ENCODE assay signal across 9 cellular contexts in genomic region chr1:27491748-27492700, GRCh38. TPM values are rescaled to one million over a fixed set of nuclear protein-coding genes. Genes with fewer than 3 reads are reported as not detected.
DNase-seq lines count a peak whose midpoint lies in the region; ATAC-seq and TF ChIP-seq lines count a peak whose summit lies in the region.
"Had no signal": no experiment of that assay in that cellular context is flagged by ENCODE, and none has a peak within 500 bp of the region (broad histone marks: within the 10 kb centered on the region; RNA-seq: fewer than 3 reads in every experiment).

No MANE protein-coding gene starts in this region.

- CTCF ChIA-PET in CD8-positive, alpha-beta memory T cell (lab: Charles Lee): no interaction called here
- CTCF ChIA-PET in Panc1 (lab: Charles Lee): interaction anchor here (0.7 kb wide), 1 partner anchor 65 kb away, joined by 4 read pairs; no protein-coding TSS in a partner anchor

- peaks cover 7% of the 10 kb centered on the region for H3K79me1 ChIP-seq in trophoblast cell (ENCODE audit: low read length)

- no peaks in the 10 kb centered on the region for H3K9me3 ChIP-seq in CD8-positive, alpha-beta memory T cell (ENCODE audit: low read length)
- no peaks in the 10 kb centered on the region for H3K9me3 ChIP-seq in Panc1 (ENCODE audit: control insufficient read depth, insufficient read depth, low read depth, low read length)
- no peaks in the 10 kb centered on the region for H3K9me3 ChIP-seq in trophoblast cell (ENCODE audit: insufficient read depth, low read depth, low read length)
- no peaks in the 10 kb centered on the region for H3K9me3 ChIP-seq in effector memory CD4-positive, alpha-beta T cell (ENCODE audit: control insufficient read depth, low read length)

- no peak for TF ChIP-seq CTCF in Panc1 (IDR thresholded peaks at IDR 0.05)

- H3K4me3 Mint-ChIP-seq in CD8-positive, alpha-beta memory T cell: peak overlapping the region in 6 of 7 donors; percentile 31 to 77 (median 45)

- H3K79me2 ChIP-seq in trophoblast cell (ENCODE audit: control insufficient read depth, insufficient read depth, low read length, poor library complexity): peaks cover 6% of the 10 kb centered on the region

- no peak overlapping the region for H4K8ac ChIP-seq in trophoblast cell (ENCODE audit: low read depth, low read length)

- H3K18ac ChIP-seq in trophoblast cell (ENCODE audit: low read length): no peak overlapping the region

- DNase-seq in CD8-positive, alpha-beta memory T cell: no peak
- DNase-seq in Panc1 (ENCODE audit: low read depth, low spot score): no peak
- DNase-seq in fibroblast of peridontal ligament (ENCODE audit: extremely low read depth): peak; percentile 71
- no peak for DNase-seq in trophoblast cell
- DNase-seq in stimulated activated naive CD4-positive, alpha-beta T cell treated with Interleukin-2 at 50 U/mL for 16 hours (lab: John Stamatoyannopoulos, UW): no peak
- DNase-seq in effector memory CD4-positive, alpha-beta T cell: no peak
- DNase-seq in mesenteric fat pad (ENCODE audit: low spot score): no peak
- DNase-seq: PC-9 had no signal

- no peak overlapping the region for H3K23ac ChIP-seq in trophoblast cell (ENCODE audit: low read length)

- H3K4me2 ChIP-seq in trophoblast cell (ENCODE audit: low read length): no peak overlapping the region
- H3K4me2 ChIP-seq: PC-9 had no signal

- BruUV-seq in Panc1 (replicated peaks; lab: Mats Ljungman, UMichigan): no TSS peak

- intact Hi-C loops in Panc1 (cut with micrococcal nuclease; ENCODE audit: unreplicated experiment): no loop called here

- no peak overlapping the region for H3K27ac ChIP-seq in CD8-positive, alpha-beta memory T cell (ENCODE audit: low read depth, low read length)
- peak overlapping the region; percentile 66 for H3K27ac ChIP-seq in Panc1 (ENCODE audit: low read length)
- H3K27ac ChIP-seq in trophoblast cell (ENCODE audit: low read depth, low read length): no peak overlapping the region
- H3K27ac ChIP-seq in effector memory CD4-positive, alpha-beta T cell (ENCODE audit: insufficient read depth, low read length, poor library complexity, severe bottlenecking): no peak overlapping the region

- no peak overlapping the region for H3K14ac ChIP-seq in trophoblast cell (ENCODE audit: low read length)

- peak overlapping the region; percentile 5 for H4K91ac ChIP-seq in trophoblast cell (ENCODE audit: low read depth, low read length)

- H4K12ac ChIP-seq in trophoblast cell (ENCODE audit: low read depth, low read length): no peak overlapping the region

- no peak overlapping the region for H2AK5ac ChIP-seq in trophoblast cell (ENCODE audit: low read length)

- H3K4me3 ChIP-seq in CD8-positive, alpha-beta memory T cell (ENCODE audit: low read length): no peak overlapping the region
- H3K4me3 ChIP-seq in Panc1 (ENCODE audit: low read depth in 2 of 2, low read length in 2 of 2) (no peak overlapping the region), trophoblast cell (ENCODE audit: low read depth, low read length) (no peak overlapping the region)
- no peak overlapping the region for H3K4me3 ChIP-seq in effector memory CD4-positive, alpha-beta T cell (ENCODE audit: insufficient read depth, low read depth, low read length, poor library complexity, severe bottlenecking)
- H3K4me3 ChIP-seq: PC-9 had no signal

- no peak overlapping the region for H3K4ac ChIP-seq in trophoblast cell (ENCODE audit: low read depth, low read length)

- peak overlapping the region in 6 of 8 donors; percentile 32 to 88 (median 52) for H3K27ac Mint-ChIP-seq in CD8-positive, alpha-beta memory T cell

- no peaks in the 10 kb centered on the region for H3K36me3 ChIP-seq in CD8-positive, alpha-beta memory T cell (ENCODE audit: insufficient read depth, low read length)
- H3K36me3 ChIP-seq in Panc1 (ENCODE audit: control insufficient read depth, insufficient read depth, low read length) (peaks cover 4% of the 10 kb centered on the region; the same call in 1 of the 2 replicates), trophoblast cell (ENCODE audit: control insufficient read depth in 1 of 2, insufficient read depth in 2 of 2, low read length in 2 of 2) (no peaks in the 10 kb centered on the region)
- H3K36me3 ChIP-seq in effector memory CD4-positive, alpha-beta T cell (ENCODE audit: control insufficient read depth, insufficient read depth, low read length): no peaks in the 10 kb centered on the region

- WGBS in trophoblast cell (ENCODE audit: extremely low coverage, insufficient coverage, insufficient read length): no CpG with 5 or more reads among the region's 9 CpGs

- peaks cover 23 to 32% (median 26%) of the 10 kb centered on the region in 3 donors for H3K4me1 Mint-ChIP-seq in CD8-positive, alpha-beta memory T cell

- peak overlapping the region; percentile 48 for H2BK12ac ChIP-seq in trophoblast cell (ENCODE audit: low read length)

- in situ Hi-C loops in Panc1 (cut with HindIII; ENCODE audit: low pct_unique_long_range_greater_than_20kb, low sequenced_read_pairs): no loop called here

- peaks cover 21% of the 10 kb centered on the region for H3K4me1 ChIP-seq in CD8-positive, alpha-beta memory T cell (ENCODE audit: insufficient read depth, low read length)
- H3K4me1 ChIP-seq in Panc1 (ENCODE audit: control insufficient read depth, insufficient read depth, low read length) (peaks cover 29% of the 10 kb centered on the region), trophoblast cell (ENCODE audit: control insufficient read depth in 1 of 2, insufficient read depth in 2 of 2, low read length in 2 of 2) (peaks cover 0 to 9% of the 10 kb centered on the region in 2 experiments)
- peaks cover 16% of the 10 kb centered on the region for H3K4me1 ChIP-seq in effector memory CD4-positive, alpha-beta T cell (ENCODE audit: control insufficient read depth, insufficient read depth, low read length, poor library complexity, severe bottlenecking)

- H3K27me3 ChIP-seq in CD8-positive, alpha-beta memory T cell (ENCODE audit: insufficient read depth, low read length, poor library complexity, severe bottlenecking): no peaks in the 10 kb centered on the region
- H3K27me3 ChIP-seq in Panc1 (ENCODE audit: control insufficient read depth, insufficient read depth, low read length): no peaks in the 10 kb centered on the region
- no peaks in the 10 kb centered on the region for H3K27me3 ChIP-seq in trophoblast cell (ENCODE audit: insufficient read depth, low read length)
- H3K27me3 ChIP-seq in effector memory CD4-positive, alpha-beta T cell (replicated peaks; ENCODE audit: control insufficient read depth, insufficient read depth, low read length, poor library complexity, severe bottlenecking): no peaks in the 10 kb centered on the region

- no peak overlapping the region for H3K9ac ChIP-seq in trophoblast cell (ENCODE audit: low read length)

- no peaks in the 10 kb centered on the region for H3K9me3 Mint-ChIP-seq in CD8-positive, alpha-beta memory T cell

- no peak overlapping the region for H2BK120ac ChIP-seq in trophoblast cell (ENCODE audit: insufficient read depth, low read length, poor library complexity)

- H2AFZ ChIP-seq in trophoblast cell (ENCODE audit: insufficient read depth, low read length, poor library complexity): no peak overlapping the region
- H2AFZ ChIP-seq: PC-9 had no signal

- H3K36me3 Mint-ChIP-seq in CD8-positive, alpha-beta memory T cell: peaks cover 0 to 11% (median 0%) of the 10 kb centered on the region in 3 donors

- no peak overlapping the region for H2BK5ac ChIP-seq in trophoblast cell (ENCODE audit: low read depth, low read length, poor library complexity)

- H3K27me3 Mint-ChIP-seq in CD8-positive, alpha-beta memory T cell: peaks cover 5 to 7% of the 10 kb centered on the region in 2 donors

- ATAC-seq in Panc1 (no peak), HG02571 (IDR thresholded peaks at IDR 0.05; ENCODE audit: unreplicated experiment) (no peak)

- POLR2A ChIA-PET in CD8-positive, alpha-beta memory T cell (lab: Charles Lee): interaction anchor here (0.6 kb wide), 1 partner anchor 8 kb away, joined by 3 read pairs; no protein-coding TSS in a partner anchor
- POLR2A ChIA-PET in Panc1 (lab: Charles Lee): no interaction called here

RNA-seq across cellular contexts. Expression of gene WASF2, which starts 2.1 kb away (rescaled TPM):
- total RNA-seq in CD8-positive, alpha-beta memory T cell: 100 to 1,000 TPM; 120 to 128 TPM
- polyA plus RNA-seq in CD8-positive, alpha-beta memory T cell: 64.1 TPM
- total RNA-seq in Panc1 (2021; ENCODE audit: unreplicated experiment) (121 TPM), mesenteric fat pad (156 TPM)
- polyA plus RNA-seq in Panc1 (2012; ENCODE audit: insufficient read length): 63.7 TPM
- polyA plus RNA-seq in trophoblast cell (2013): 54.5 and 57.3 TPM in 2 replicates
